Comparison of ENCODE assay signal across 23 cellular contexts in genomic region chr15:69978603-69979002, GRCh38.
DNase-seq lines count a peak whose midpoint lies in the region; ATAC-seq and TF ChIP-seq lines count a peak whose summit lies in the region.
"Had no signal": no experiment of that assay in that cellular context is flagged by ENCODE, and none has a peak within 500 bp of the region (broad histone marks: within the 10 kb centered on the region; RNA-seq: fewer than 3 reads in every experiment).

No MANE protein-coding gene starts in this region.

- TF ChIP-seq CTCF in Panc1 (IDR thresholded peaks at IDR 0.05), result no peak
- no peak for TF ChIP-seq CTCF in neural progenitor cell (IDR thresholded peaks at IDR 0.05)

- H2AFZ ChIP-seq in neuronal stem cell (ENCODE audit: low read length), result no peak overlapping the region
- no peak overlapping the region for H2AFZ ChIP-seq in neural progenitor cell (replicated peaks)

- ATAC-seq in Panc1 (peak; percentile 35; the same call in 1 of the 2 replicates), GM21381 (IDR thresholded peaks at IDR 0.05; ENCODE audit: unreplicated experiment) (no peak)

- in situ Hi-C loops in Panc1 (cut with HindIII; ENCODE audit: low pct_unique_long_range_greater_than_20kb, low sequenced_read_pairs), result no loop called here

- H3K4me3 ChIP-seq in BLaER1 treated with 17β-estradiol and CSF1 and Interleukin-3, amounts not matched to agents 10 nM and 100 nM, result no peak overlapping the region
- no peak overlapping the region for H3K4me3 ChIP-seq in Panc1 (ENCODE audit: low read depth in 2 of 2, low read length in 2 of 2)
- H3K4me3 ChIP-seq in neuronal stem cell (ENCODE audit: low read length in 2 of 2), result no peak overlapping the region
- no peak overlapping the region for H3K4me3 ChIP-seq in neural progenitor cell
- H3K4me3 ChIP-seq: A549, Peyer's patch, SK-N-MC had no signal

- H4K8ac ChIP-seq in neuronal stem cell (ENCODE audit: low read depth, low read length), result no peak overlapping the region

- no peak overlapping the region for H2BK120ac ChIP-seq in neuronal stem cell (ENCODE audit: low read depth, low read length)

- H2BK5ac ChIP-seq in neuronal stem cell (ENCODE audit: low read length), result no peak overlapping the region

- H3K27me3 Mint-ChIP-seq in IgD-negative memory B cell (peaks cover 2% of the 10 kb centered on the region), neural progenitor cell (ENCODE audit: insufficient read depth, low read depth) (peaks cover 30% of the 10 kb centered on the region)

- H3K27me3 ChIP-seq in BLaER1 treated with 17β-estradiol and CSF1 and Interleukin-3, amounts not matched to agents 10 nM and 100 nM, result peaks cover 0 to 6% (median 0%) of the 10 kb centered on the region in 11 experiments; a peak in 2 of 22 replicates
- H3K27me3 ChIP-seq in Panc1 (ENCODE audit: control insufficient read depth, insufficient read depth, low read length) (no peaks in the 10 kb centered on the region), neuronal stem cell (ENCODE audit: control insufficient read depth in 3 of 3, insufficient read depth in 3 of 3, low read depth in 1 of 3, low read length in 3 of 3) (peaks cover 0 to 5% (median 2%) of the 10 kb centered on the region in 3 experiments), neural progenitor cell (peaks cover 3% of the 10 kb centered on the region)
- H3K27me3 ChIP-seq: Peyer's patch had no signal

- H3K23ac ChIP-seq in neuronal stem cell (ENCODE audit: low read depth, low read length, poor library complexity), result no peak overlapping the region

- H3K36me3 Mint-ChIP-seq in IgD-negative memory B cell (no peaks in the 10 kb centered on the region), neural progenitor cell (no peaks in the 10 kb centered on the region)
- H3K36me3 Mint-ChIP-seq: CD14-positive monocyte; CD8-positive, alpha-beta memory T cell had no signal

- intact Hi-C loops in Panc1 (cut with micrococcal nuclease; ENCODE audit: unreplicated experiment), result loop anchor here (10.0 kb wide), 1 partner anchor 56 kb away; no protein-coding TSS in a partner anchor

- no peaks in the 10 kb centered on the region for H3K79me2 ChIP-seq in neural progenitor cell (ENCODE audit: low read depth)

- no peak overlapping the region for H2BK15ac ChIP-seq in neuronal stem cell (ENCODE audit: low read length)

- no TSS peak for BruUV-seq in Panc1 (replicated peaks; lab: Mats Ljungman, UMichigan)

- peaks cover 0 to 34% (median 6%) of the 10 kb centered on the region in 11 experiments; a peak in 9 of 22 replicates for H4K20me1 ChIP-seq in BLaER1 treated with 17β-estradiol and CSF1 and Interleukin-3, amounts not matched to agents 10 nM and 100 nM
- peaks cover 16% of the 10 kb centered on the region for H4K20me1 ChIP-seq in neural progenitor cell (ENCODE audit: low read depth)

- DNase-seq in Panc1 (ENCODE audit: low read depth, low spot score) (no peak), neuronal stem cell (ENCODE audit: low spot score) (no peak), foreskin melanocyte (no peak), neural progenitor cell (ENCODE audit: low spot score) (no peak)
- DNase-seq: AML-193; CD8-positive, alpha-beta memory T cell; DMS 273 treated with DMSO at 0.1 percent for 48 hours; DND-41; GOT3; MV-4-11; NCI-H1694 treated with DMSO at 0.1 percent for 48 hours; NCI-H2081; NCI-H2171; NCI-H446; NCI-H774 had no signal

- H3K36me3 ChIP-seq in BLaER1 treated with 17β-estradiol and CSF1 and Interleukin-3, amounts not matched to agents 10 nM and 100 nM, result no peaks in the 10 kb centered on the region
- H3K36me3 ChIP-seq in Panc1 (ENCODE audit: control insufficient read depth, insufficient read depth, low read length) (no peaks in the 10 kb centered on the region), neuronal stem cell (replicated peaks in 1 of 2; ENCODE audit: control insufficient read depth in 2 of 2, insufficient read depth in 2 of 2, low read length in 2 of 2) (no peaks in the 10 kb centered on the region), neural progenitor cell (no peaks in the 10 kb centered on the region)
- H3K36me3 ChIP-seq: Peyer's patch had no signal

- H3K27ac ChIP-seq in BLaER1 treated with 17β-estradiol and CSF1 and Interleukin-3, amounts not matched to agents 10 nM and 100 nM, result 0 out of 22 replicates have a peak overlapping the region, but pooled peaks of 1 of the 11 experiments have one; percentile 56
- H3K27ac ChIP-seq in Panc1 (ENCODE audit: low read length), result peak overlapping the region; percentile 25; the same call in 1 of the 2 replicates
- no peak overlapping the region for H3K27ac ChIP-seq in neuronal stem cell (replicated peaks; ENCODE audit: low read length)
- no peak overlapping the region for H3K27ac ChIP-seq in neural progenitor cell
- H3K27ac ChIP-seq: A549, HL-60, SK-N-MC had no signal

- no peaks in the 10 kb centered on the region for H3K9me3 ChIP-seq in BLaER1 treated with 17β-estradiol and CSF1 and Interleukin-3, amounts not matched to agents 10 nM and 100 nM (replicated peaks in 1 of 11)
- H3K9me3 ChIP-seq in Panc1 (ENCODE audit: control insufficient read depth, insufficient read depth, low read depth, low read length) (no peaks in the 10 kb centered on the region), neuronal stem cell (replicated peaks in 1 of 2; ENCODE audit: control insufficient read depth in 2 of 2, insufficient read depth in 1 of 2, low read depth in 1 of 2, low read length in 2 of 2) (no peaks in the 10 kb centered on the region), neural progenitor cell (ENCODE audit: low read depth) (no peaks in the 10 kb centered on the region)
- H3K9me3 ChIP-seq: Peyer's patch had no signal

- H2AK5ac ChIP-seq in neuronal stem cell (ENCODE audit: low read depth, low read length), result no peak overlapping the region

- WGBS in neuronal stem cell (ENCODE audit: extremely low coverage in 2 of 2, insufficient read length in 2 of 2, insufficient replicate concordance in 1 of 2), 2 donors, result no CpG with 5 or more reads among the region's 7 CpGs

- H3F3A ChIP-seq in neural progenitor cell (ENCODE audit: low read depth), result no peaks in the 10 kb centered on the region

- H3K4ac ChIP-seq in neuronal stem cell (ENCODE audit: low read length), result no peak overlapping the region

- peaks cover 12 to 42% (median 31%) of the 10 kb centered on the region in 10 experiments for H3K4me1 ChIP-seq in BLaER1 treated with 17β-estradiol and CSF1 and Interleukin-3, amounts not matched to agents 10 nM and 100 nM
- H3K4me1 ChIP-seq in Panc1 (ENCODE audit: control insufficient read depth, insufficient read depth, low read length) (peaks cover 27% of the 10 kb centered on the region), neuronal stem cell (ENCODE audit: control insufficient read depth in 2 of 2, insufficient read depth in 1 of 2, low read depth in 1 of 2, low read length in 2 of 2) (no peaks in the 10 kb centered on the region), neural progenitor cell (no peaks in the 10 kb centered on the region)

- H3K4me2 ChIP-seq in BLaER1 treated with 17β-estradiol and CSF1 and Interleukin-3, amounts not matched to agents 10 nM and 100 nM, result peak overlapping the region in 8 of 11 experiments; percentile 72 to 92 (median 81); a peak in 17 of 22 replicates
- no peak overlapping the region for H3K4me2 ChIP-seq in neuronal stem cell (ENCODE audit: insufficient read depth, low read length, poor library complexity, severe bottlenecking)
- H3K4me2 ChIP-seq in neural progenitor cell, result no peak overlapping the region
- H3K4me2 ChIP-seq: A549 had no signal

- H2BK12ac ChIP-seq in neuronal stem cell (ENCODE audit: low read length), result no peak overlapping the region

- H3K14ac ChIP-seq in neuronal stem cell (ENCODE audit: low read length), result no peak overlapping the region

- H3K4me1 Mint-ChIP-seq in IgD-negative memory B cell, result peaks cover 31 to 50% (median 39%) of the 10 kb centered on the region in 3 donors
- H3K4me1 Mint-ChIP-seq in neural progenitor cell, result peaks cover 13% of the 10 kb centered on the region
- H3K4me1 Mint-ChIP-seq: CD14-positive monocyte; CD8-positive, alpha-beta memory T cell had no signal

- no peak overlapping the region for H4K91ac ChIP-seq in neuronal stem cell (ENCODE audit: low read depth, low read length, poor library complexity)

- H3K27ac Mint-ChIP-seq in IgD-negative memory B cell (peak overlapping the region in 2 of 3 donors; percentile 23 to 86), neural progenitor cell (no peak overlapping the region)
- H3K27ac Mint-ChIP-seq: CD14-positive monocyte had no signal

- H3K4me3 Mint-ChIP-seq in IgD-negative memory B cell (peak overlapping the region in 1 of 4 donors; percentile 54), neural progenitor cell (no peak overlapping the region)
- H3K4me3 Mint-ChIP-seq: CD8-positive, alpha-beta memory T cell had no signal

- POLR2A ChIA-PET in Panc1 (lab: Charles Lee), result no interaction called here

- CTCF ChIA-PET in Panc1 (lab: Charles Lee), result no interaction called here

- H3K9me3 Mint-ChIP-seq in IgD-negative memory B cell, result no peaks in the 10 kb centered on the region
- no peaks in the 10 kb centered on the region for H3K9me3 Mint-ChIP-seq in neural progenitor cell
- H3K9me3 Mint-ChIP-seq: CD14-positive monocyte had no signal

- no peak overlapping the region for H3K9ac ChIP-seq in BLaER1 treated with 17β-estradiol and CSF1 and Interleukin-3, amounts not matched to agents 10 nM and 100 nM
- no peak overlapping the region for H3K9ac ChIP-seq in neuronal stem cell (ENCODE audit: low read depth, low read length, poor library complexity)
- no peak overlapping the region for H3K9ac ChIP-seq in neural progenitor cell

- peaks cover 1% of the 10 kb centered on the region for H3K79me1 ChIP-seq in neuronal stem cell (ENCODE audit: low read depth, low read length)

- peak overlapping the region; percentile 4 for H3K18ac ChIP-seq in neuronal stem cell (ENCODE audit: low read length)

Comparison
In these comparisons a context has a peak if more than half of its experiments do, and no peak if none do; other contexts are left out.
1. H3K4me2 ChIP-seq: peak in BLaER1 treated with 17β-estradiol and CSF1 and Interleukin-3, amounts not matched to agents 10 nM and 100 nM (8 of 11); none in neuronal stem cell (single experiment) and neural progenitor cell (single experiment).